ENCODE assay signal across 8 cellular contexts in the genomic region with DNA sequence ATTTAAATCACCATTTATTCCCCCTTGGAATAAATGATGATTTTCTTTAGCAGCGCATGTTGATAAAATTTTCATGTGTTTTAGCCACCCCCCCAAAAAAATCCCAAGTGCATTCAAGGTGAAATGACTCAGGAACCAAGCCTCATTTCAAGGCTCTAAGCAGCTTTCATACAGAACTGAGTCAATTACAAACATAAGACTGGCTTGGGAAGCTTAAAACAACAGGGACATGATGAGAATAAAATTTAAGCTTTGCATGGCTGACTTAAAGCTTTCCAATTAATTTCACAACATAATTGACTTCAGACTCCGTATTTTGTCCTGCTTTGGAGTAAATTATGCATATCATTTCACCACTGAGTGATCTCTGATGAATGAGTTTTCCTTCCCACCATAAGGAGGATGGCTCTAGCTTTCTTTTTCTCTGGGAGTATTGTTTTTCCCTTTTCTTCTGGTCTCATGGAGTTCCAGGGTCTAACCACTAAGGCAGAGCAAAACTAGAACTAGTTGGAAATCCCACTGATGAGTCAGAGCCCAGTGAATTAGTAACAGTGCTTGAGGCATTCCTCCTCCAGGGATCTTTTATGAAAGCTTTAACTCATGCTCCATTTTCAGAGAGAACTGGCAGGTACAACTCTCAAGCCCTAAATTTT.
A peak's percentile ranks its signal among the peaks of the same experiment; 100 is the strongest.
DNase-seq lines count a peak whose midpoint lies in the region; TF ChIP-seq lines count a peak whose summit lies in the region.

No MANE protein-coding gene starts in this region.

- H3K9me3 ChIP-seq in GM23248 (ENCODE audit: low read depth) (no peaks in the 10 kb centered on the region), stomach (peaks cover 0 to 12% (median 4%) of the 10 kb centered on the region in 4 donors)

- H3K27me3 ChIP-seq in GM23248 (replicated peaks; ENCODE audit: insufficient read depth): no peaks in the 10 kb centered on the region
- no peaks in the 10 kb centered on the region for H3K27me3 ChIP-seq in stomach

- peak overlapping the region; percentile 50 for H3K27ac Mint-ChIP-seq in progenitor cell of endocrine pancreas

- no peaks in the 10 kb centered on the region for H3K27me3 Mint-ChIP-seq in progenitor cell of endocrine pancreas

- H3K4me1 Mint-ChIP-seq in progenitor cell of endocrine pancreas (ENCODE audit: low read depth): peaks cover 11% of the 10 kb centered on the region

- H3K9me3 Mint-ChIP-seq in progenitor cell of endocrine pancreas (ENCODE audit: low read depth): peaks cover 12% of the 10 kb centered on the region

- TF ChIP-seq EP300 in stomach (IDR thresholded peaks at IDR 0.05): no peak

- DNase-seq in GM23248 (peak; percentile 95), NCI-H69 (lab: John Stamatoyannopoulos, UW) (peak; percentile 90), dedifferentiated amniotic fluid mesenchymal stem cell (ENCODE audit: extremely low spot score) (peak; percentile 94), progenitor cell of endocrine pancreas (ENCODE audit: low spot score, unreplicated experiment) (no peak), activated T-cell treated with anti-CD3 and anti-CD28 coated beads for 4 hours (no peak), stomach (no peak), mucosa of gallbladder (ENCODE audit: low spot score) (no peak)
- DNase-seq in activated CD4-positive, CD25-positive, alpha-beta regulatory T cell (lab: John Stamatoyannopoulos, UW): no peak

- H3K4me1 ChIP-seq in GM23248 (ENCODE audit: insufficient read depth) (peaks cover 44% of the 10 kb centered on the region), stomach (peaks cover 0 to 47% (median 24%) of the 10 kb centered on the region in 4 donors)

- peaks cover 45% of the 10 kb centered on the region for H3F3A ChIP-seq in GM23248 (ENCODE audit: insufficient read depth)

- WGBS in GM23248 (ENCODE audit: low coverage in 1 of 2, low lambda C conversion rate in 2 of 2, missing lambda C conversion rate in 2 of 2), 2 experiments: 4 to 5% methylated on average over 2 of the region's 2 CpGs
- WGBS in stomach, 5 donors: 76 to 89% (median 86%) methylated on average over 2 of the region's 2 CpGs

- H3K9me2 ChIP-seq in GM23248 (ENCODE audit: insufficient read depth): no peaks in the 10 kb centered on the region

- H3K79me2 ChIP-seq in GM23248 (ENCODE audit: insufficient read depth): no peaks in the 10 kb centered on the region

- intact Hi-C loops in stomach (cut with DNase I; ENCODE audit: low total_unique reads): no loop called here

- peak overlapping the region; percentile 72 for H3K4me2 ChIP-seq in GM23248 (ENCODE audit: unreplicated experiment)

- no peaks in the 10 kb centered on the region for H4K20me1 ChIP-seq in GM23248 (ENCODE audit: insufficient read depth)

- no peak for TF ChIP-seq POLR2A in stomach (IDR thresholded peaks at IDR 0.05)

- H3K9ac ChIP-seq in GM23248: peak overlapping the region; percentile 52

- H2AFZ ChIP-seq in GM23248: peak overlapping the region; percentile 19; the same call in 1 of the 2 replicates

- TF ChIP-seq CTCF in progenitor cell of endocrine pancreas (IDR thresholded peaks at IDR 0.05; ENCODE audit: unreplicated experiment) (no peak), stomach (IDR thresholded peaks at IDR 0.05) (no peak)

- H3K27ac ChIP-seq in GM23248 (peak overlapping the region; percentile 87), stomach (peak overlapping the region in 2 of 5 donors; percentile 24 to 38)

- H3K36me3 ChIP-seq in GM23248 (ENCODE audit: low read depth) (no peaks in the 10 kb centered on the region), stomach (no peaks in the 10 kb centered on the region)

- H3K4me3 Mint-ChIP-seq in progenitor cell of endocrine pancreas (ENCODE audit: low read depth): no peak overlapping the region

- in situ Hi-C loops in GM23248 (cut with MboI): no loop called here

- H3K36me3 Mint-ChIP-seq in progenitor cell of endocrine pancreas (ENCODE audit: insufficient read depth): peaks cover 5% of the 10 kb centered on the region

- peak overlapping the region; percentile 52 for H3K4me3 ChIP-seq in GM23248
- no peak overlapping the region for H3K4me3 ChIP-seq in stomach

Comparison
In these comparisons a context has a peak if more than half of its experiments do, and no peak if none do; other contexts are left out.
1. DNase-seq: peak in GM23248 (single experiment), NCI-H69 (single experiment) and dedifferentiated amniotic fluid mesenchymal stem cell (single experiment); none in progenitor cell of endocrine pancreas (single experiment), activated T-cell treated with anti-CD3 and anti-CD28 coated beads for 4 hours (single experiment), stomach (single experiment), activated CD4-positive, CD25-positive, alpha-beta regulatory T cell (0 of 4) and mucosa of gallbladder (single experiment).